In the genomic region with DNA sequence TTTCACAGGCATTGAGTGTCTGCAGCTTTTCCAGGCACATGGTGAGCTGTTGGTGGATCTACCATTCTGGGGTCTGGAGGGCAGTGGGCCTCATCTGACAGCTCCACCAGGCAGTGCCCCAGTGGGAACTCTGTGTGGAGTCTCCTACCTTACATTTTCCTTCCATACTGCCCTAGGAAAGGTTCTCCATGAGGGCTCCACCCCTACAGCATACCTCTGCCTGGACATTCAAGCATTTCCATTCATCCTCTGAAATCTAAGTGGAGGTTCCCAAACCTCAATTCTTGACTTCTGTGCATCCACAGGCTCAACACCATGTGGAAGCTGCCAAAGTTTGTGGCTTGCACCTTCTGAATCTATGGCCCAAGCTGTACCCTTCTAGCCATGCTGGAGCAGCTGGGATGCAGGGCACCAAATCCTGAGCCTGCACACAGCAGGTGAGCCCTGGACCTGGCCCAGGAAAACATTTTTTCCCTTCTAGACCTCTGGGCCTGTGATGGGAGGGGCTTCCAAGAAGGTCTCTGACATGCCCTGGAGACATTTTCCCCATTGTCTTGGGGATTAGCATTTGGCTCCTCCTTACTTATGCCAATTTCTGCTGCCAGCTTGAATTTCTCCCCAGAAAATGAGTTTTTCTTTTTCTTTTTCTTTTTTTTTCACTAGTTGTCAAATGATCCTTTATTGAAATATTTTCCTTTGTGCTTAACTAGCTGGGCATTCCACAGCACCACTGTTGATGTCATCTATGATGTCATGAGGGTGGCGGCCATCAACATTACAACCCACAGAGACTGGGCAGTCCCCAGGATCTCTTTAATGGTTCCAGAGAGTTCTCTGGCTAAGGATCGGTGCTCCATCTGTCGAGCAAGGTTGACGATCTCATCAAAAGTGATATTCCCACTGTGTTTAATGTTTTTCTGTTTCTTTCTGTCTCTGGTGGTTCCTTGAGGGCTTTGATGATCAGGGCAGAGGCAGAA, we compare ENCODE assay signal across 13 cellular contexts. TPM values are rescaled to one million over a fixed set of nuclear protein-coding genes. Genes with fewer than 3 reads are reported as not detected.
"Had no signal": no experiment of that assay in that cellular context is flagged by ENCODE, and none has a peak within 500 bp of the region (broad histone marks: within the 10 kb centered on the region; RNA-seq: fewer than 3 reads in every experiment).

No MANE protein-coding gene starts in this region.

RNA-seq across cellular contexts. Expression of a gene that starts 11.0 kb away (rescaled TPM):
- total RNA-seq: activated CD4-positive, alpha-beta memory T cell treated with anti-CD3 and anti-CD28 coated beads for 36 hours; activated CD4-positive, alpha-beta T cell treated with anti-CD3 and anti-CD28 coated beads, Interleukin-2, amount 10 ng/mL, durations not matched to agents 24 days and 14 days; activated CD8-positive, alpha-beta T cell treated with anti-CD3 and anti-CD28 coated beads, Interleukin-2, amount 10 ng/mL, durations not matched to agents 7 days and 5 days; astrocyte; bronchial epithelial cell; cardiac septum; cerebellum; endothelial cell of umbilical vein; esophagus squamous epithelium; gastroesophageal sphincter; glomerular endothelial cell; T-helper 1 cell treated with Interleukin-12 subunit alpha and Interleukin-12 subunit beta and Interleukin-4 antibody, amounts not matched to agents 30 ng/mL and 1 ng/mL, for 36 hours had no signal
- polyA plus RNA-seq: endothelial cell of umbilical vein, heart right ventricle had no signal
